ENCODE assay signal across 25 cellular contexts in genomic region chr14:43116341-43116740, GRCh38.
"Had no signal": no experiment of that assay in that cellular context is flagged by ENCODE, and none has a peak within 500 bp of the region (broad histone marks: within the 10 kb centered on the region; RNA-seq: fewer than 3 reads in every experiment).

No MANE protein-coding gene starts in this region.

- DNase-seq: activated CD4-positive, alpha-beta memory T cell treated with anti-CD3 and anti-CD28 coated beads, Interleukin-2, amount 10 ng/mL, durations not matched to agents 7 days and 5 days; activated CD4-positive, alpha-beta T cell treated with anti-CD3 and anti-CD28 coated beads for 48 hours; activated CD4-positive, CD25-positive, alpha-beta regulatory T cell; activated effector memory CD4-positive, alpha-beta T cell treated with anti-CD3 and anti-CD28 coated beads, Interleukin-2, amount 50 U/mL, for 16 hours; activated naive CD4-positive, alpha-beta T cell treated with anti-CD3 and anti-CD28 coated beads, Interleukin-2, amount 50 U/mL, for 16 hours; anterior cingulate cortex; effector CD4-positive, alpha-beta T cell; erythroblast; gastrocnemius medialis; head of caudate nucleus; left ventricle myocardium inferior; naive thymus-derived CD8-positive, alpha-beta T cell; posterior cingulate gyrus; small intestine; stomach; T-helper 17 cell; transverse colon had no signal

- H3K9ac ChIP-seq: neural progenitor cell had no signal

- H3K36me3 Mint-ChIP-seq: brain; neural progenitor cell; stimulated activated memory B cell treated with anti-CD40 and anti-IgM and Interleukin-4, amounts not matched to agents 10 μg/mL and 1 μg/mL and 100 μg/mL, for 72 hours had no signal

- H3K4me3 Mint-ChIP-seq: activated CD4-positive, alpha-beta memory T cell treated with anti-CD3 and anti-CD28 coated beads, Interleukin-2, amount 10 ng/mL, durations not matched to agents 7 days and 5 days; brain; dendritic cell treated with granulocyte-macrophage colony-stimulating factor and Interleukin-4, amounts not matched to agents 40 ng/mL and 50 ng/mL, for 4 days; mesothelial cell of epicardium; naive thymus-derived CD8-positive, alpha-beta T cell; neural progenitor cell; stimulated activated memory B cell treated with anti-CD40 and anti-IgM and Interleukin-4, amounts not matched to agents 10 μg/mL and 1 μg/mL and 100 μg/mL, for 72 hours; T-helper 17 cell had no signal

- H3K9me3 ChIP-seq: gastrocnemius medialis had no signal

- H3K4me3 ChIP-seq: gastrocnemius medialis, left ventricle myocardium inferior, neural progenitor cell, stomach, transverse colon had no signal

- H3K27ac Mint-ChIP-seq: activated CD4-positive, alpha-beta memory T cell treated with anti-CD3 and anti-CD28 coated beads, Interleukin-2, amount 10 ng/mL, durations not matched to agents 7 days and 5 days; brain; dendritic cell treated with granulocyte-macrophage colony-stimulating factor and Interleukin-4, amounts not matched to agents 40 ng/mL and 50 ng/mL, for 4 days; mesothelial cell of epicardium; naive thymus-derived CD8-positive, alpha-beta T cell; neural progenitor cell; stimulated activated memory B cell treated with anti-CD40 and anti-IgM and Interleukin-4, amounts not matched to agents 10 μg/mL and 1 μg/mL and 100 μg/mL, for 72 hours; T-helper 17 cell had no signal

- H3K27me3 Mint-ChIP-seq: activated CD4-positive, alpha-beta memory T cell treated with anti-CD3 and anti-CD28 coated beads, Interleukin-2, amount 10 ng/mL, durations not matched to agents 7 days and 5 days; brain; dendritic cell treated with granulocyte-macrophage colony-stimulating factor and Interleukin-4, amounts not matched to agents 40 ng/mL and 50 ng/mL, for 4 days; naive thymus-derived CD8-positive, alpha-beta T cell; stimulated activated memory B cell treated with anti-CD40 and anti-IgM and Interleukin-4, amounts not matched to agents 10 μg/mL and 1 μg/mL and 100 μg/mL, for 72 hours; T-helper 17 cell had no signal

- H3K4me1 Mint-ChIP-seq: activated CD4-positive, alpha-beta memory T cell treated with anti-CD3 and anti-CD28 coated beads, Interleukin-2, amount 10 ng/mL, durations not matched to agents 7 days and 5 days; brain; mesothelial cell of epicardium; naive thymus-derived CD8-positive, alpha-beta T cell; neural progenitor cell; stimulated activated memory B cell treated with anti-CD40 and anti-IgM and Interleukin-4, amounts not matched to agents 10 μg/mL and 1 μg/mL and 100 μg/mL, for 72 hours; T-helper 17 cell had no signal

- H3K4me1 ChIP-seq: gastrocnemius medialis, left ventricle myocardium inferior, neural progenitor cell, stomach, transverse colon had no signal

- ATAC-seq: gastrocnemius medialis; naive thymus-derived CD8-positive, alpha-beta T cell; sciatic nerve; stimulated activated memory B cell treated with anti-CD40 and anti-IgM and Interleukin-4, amounts not matched to agents 10 μg/mL and 1 μg/mL and 100 μg/mL, for 72 hours; T-helper 17 cell had no signal

- H2AFZ ChIP-seq: neural progenitor cell had no signal

- FAIRE-seq: keratinocyte, urothelium cell line had no signal

- H3K36me3 ChIP-seq: gastrocnemius medialis, left ventricle myocardium inferior, neural progenitor cell, stomach, transverse colon had no signal

- H3K27ac ChIP-seq: gastrocnemius medialis, left ventricle myocardium inferior, neural progenitor cell, stomach, transverse colon had no signal

- H3K27me3 ChIP-seq: gastrocnemius medialis, neural progenitor cell, stomach, transverse colon had no signal

- H3K4me2 ChIP-seq: neural progenitor cell had no signal
